In the genomic region with DNA sequence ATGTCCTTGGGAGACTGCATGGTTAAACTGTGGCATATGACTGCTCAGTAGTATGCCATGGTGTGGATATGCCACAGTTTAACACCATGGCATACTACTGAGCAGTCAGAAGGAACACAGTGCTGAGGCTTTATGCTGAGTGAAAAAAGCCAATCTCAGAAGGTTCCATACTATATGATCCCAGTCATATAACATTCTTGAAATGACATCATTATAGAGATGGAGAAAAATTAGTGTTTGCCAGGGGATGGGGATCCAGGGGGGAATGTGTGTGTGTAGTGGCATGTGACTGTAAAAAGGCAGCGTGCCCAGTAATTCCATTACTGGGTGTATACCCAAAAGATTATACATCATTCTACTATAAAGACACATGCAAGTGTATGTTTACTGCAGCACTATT, we compare ENCODE assay signal across 16 cellular contexts.
A peak's percentile ranks its signal among the peaks of the same experiment; 100 is the strongest.
DNase-seq lines count a peak whose midpoint lies in the region; ATAC-seq, FAIRE-seq and TF ChIP-seq lines count a peak whose summit lies in the region.
"Had no signal": no experiment of that assay in that cellular context is flagged by ENCODE, and none has a peak within 500 bp of the region (broad histone marks: within the 10 kb centered on the region; RNA-seq: fewer than 3 reads in every experiment).

No MANE protein-coding gene starts in this region.

- TF ChIP-seq EP300 in HepG2 (IDR thresholded peaks at IDR 0.05; ENCODE audit: low read depth in 2 of 2, low read length in 2 of 2) (no peak), HepG2 (CRISPR knock-in tag; IDR thresholded peaks at IDR 0.05; ENCODE audit: borderline replicate concordance) (no peak)

- H3K36me3 ChIP-seq in HepG2 (replicated peaks in 1 of 2; ENCODE audit: control insufficient read depth in 1 of 2, insufficient read depth in 2 of 2, low read length in 2 of 2) (no peaks in the 10 kb centered on the region), right lobe of liver (no peaks in the 10 kb centered on the region)
- H3K36me3 ChIP-seq: BLaER1 treated with 17β-estradiol and CSF1 and Interleukin-3, amounts not matched to agents 10 nM and 100 nM had no signal

- H3K4me3 ChIP-seq in HepG2 (replicated peaks in 1 of 3; ENCODE audit: insufficient read depth in 1 of 3, low read depth in 2 of 3, low read length in 3 of 3) (no peak overlapping the region), right lobe of liver (no peak overlapping the region), fibroblast of the aortic adventitia (ENCODE audit: low read depth, low read length) (no peak overlapping the region)
- H3K4me3 ChIP-seq: BLaER1 treated with 17β-estradiol and CSF1 and Interleukin-3, amounts not matched to agents 10 nM and 100 nM; GM12878; GM23248 had no signal

- H3K9ac ChIP-seq in HepG2 (ENCODE audit: insufficient read depth, low read depth, low read length) = no peak overlapping the region
- H3K9ac ChIP-seq: BLaER1 treated with 17β-estradiol and CSF1 and Interleukin-3, amounts not matched to agents 10 nM and 100 nM; GM23248 had no signal

- no peak for TF ChIP-seq CTCF in HepG2 (CRISPR knock-in tag; IDR thresholded peaks at IDR 0.05)
- no peak for TF ChIP-seq CTCF in right lobe of liver (IDR thresholded peaks at IDR 0.05)
- TF ChIP-seq CTCF in fibroblast of the aortic adventitia (IDR thresholded peaks at IDR 0.05; ENCODE audit: insufficient read depth, low read length) = no peak

- ATAC-seq in HepG2 = no peak
- no peak for ATAC-seq in right lobe of liver
- ATAC-seq in HG02571 (IDR thresholded peaks at IDR 0.05; ENCODE audit: unreplicated experiment) = no peak
- ATAC-seq: CD8-positive, alpha-beta T cell; GM12878 had no signal

- H3K27ac ChIP-seq in HepG2 (ENCODE audit: extremely low read length, insufficient read depth, low read length) (no peak overlapping the region), right lobe of liver (no peak overlapping the region)
- H3K27ac ChIP-seq: BLaER1 treated with 17β-estradiol and CSF1 and Interleukin-3, amounts not matched to agents 10 nM and 100 nM; GM23248 had no signal

- no peak for FAIRE-seq in HepG2 (lab: Jason Lieb, UNC)
- FAIRE-seq: GM12878, GM19239, H54 had no signal

- H3K4me1 ChIP-seq in HepG2 (ENCODE audit: insufficient read depth, low read length) (no peaks in the 10 kb centered on the region), right lobe of liver (peaks cover 0 to 16% (median 2%) of the 10 kb centered on the region in 4 donors)

- H2AFZ ChIP-seq in HepG2 (ENCODE audit: low read length) = no peak overlapping the region
- H2AFZ ChIP-seq: GM23248 had no signal

- no TSS peak for BruUV-seq in HepG2 (replicated peaks; lab: Mats Ljungman, UMichigan)

- TF ChIP-seq RAD21 in HepG2 (CRISPR knock-in tag; IDR thresholded peaks at IDR 0.05) = no peak

- POLR2A ChIA-PET in HepG2 (lab: Yijun Ruan, JAX) = no interaction called here

- H3K79me2 ChIP-seq in HepG2 (ENCODE audit: insufficient read depth, low read length) = no peaks in the 10 kb centered on the region

- H3K27me3 ChIP-seq in HepG2 (ENCODE audit: control insufficient read depth in 1 of 2, insufficient read depth in 2 of 2, low read length in 2 of 2) (peaks cover 0 to 18% of the 10 kb centered on the region in 2 experiments; a peak in 4 of 5 replicates), right lobe of liver (no peaks in the 10 kb centered on the region)
- H3K27me3 ChIP-seq: BLaER1 treated with 17β-estradiol and CSF1 and Interleukin-3, amounts not matched to agents 10 nM and 100 nM had no signal

- 16% methylated on average over 1 of the region's 1 CpG for WGBS in HepG2 (ENCODE audit: low lambda C conversion rate)
- 92% methylated on average over 1 of the region's 1 CpG for WGBS in right lobe of liver (ENCODE audit: insufficient coverage, low coverage, low lambda C conversion rate, missing lambda C conversion rate)

- no peaks in the 10 kb centered on the region for H4K20me1 ChIP-seq in HepG2 (ENCODE audit: insufficient read depth, low read length)
- H4K20me1 ChIP-seq: BLaER1 treated with 17β-estradiol and CSF1 and Interleukin-3, amounts not matched to agents 10 nM and 100 nM had no signal

- H3K4me2 ChIP-seq in HepG2 (ENCODE audit: low read depth, low read length) = no peak overlapping the region
- H3K4me2 ChIP-seq: BLaER1 treated with 17β-estradiol and CSF1 and Interleukin-3, amounts not matched to agents 10 nM and 100 nM had no signal

- CTCF ChIA-PET in HepG2 (lab: Yijun Ruan, JAX; ENCODE audit: low intra/inter-chr PET ratio, low total read pairs) = no interaction called here

- TF ChIP-seq POLR2A in HepG2 (IDR thresholded peaks at IDR 0.05; ENCODE audit: insufficient read depth in 1 of 2, low read depth in 2 of 2, low read length in 2 of 2) (no peak), right lobe of liver (IDR thresholded peaks at IDR 0.05) (no peak)

- no peaks in the 10 kb centered on the region for H3K9me3 ChIP-seq in HepG2 (ENCODE audit: low read length)
- no peaks in the 10 kb centered on the region for H3K9me3 ChIP-seq in right lobe of liver
- H3K9me3 ChIP-seq: BLaER1 treated with 17β-estradiol and CSF1 and Interleukin-3, amounts not matched to agents 10 nM and 100 nM had no signal

- intact Hi-C loops in HepG2 (cut with micrococcal nuclease; ENCODE audit: unreplicated experiment) = no loop called here
- intact Hi-C loops in right lobe of liver (cut with DNase I) = no loop called here

- in situ Hi-C loops in HepG2 (cut with HindIII; ENCODE audit: extremely low pct_ligation_motif_present, low pct_unique_long_range_greater_than_20kb) = no loop called here

- DNase-seq in HepG2 (ENCODE audit: low spot score) (no peak), right lobe of liver (no peak), cerebellum (ENCODE audit: low spot score) (peak; percentile 28), fibroblast of the aortic adventitia (ENCODE audit: low read depth) (peak; percentile 43), foreskin melanocyte (no peak), 8988T (no peak)
- DNase-seq: Calu3; CD8-positive, alpha-beta T cell; DMS79 treated with DMSO at 0.1 percent for 48 hours; GM23248; HCEC 1CT had no signal

TF ChIP-seq in HepG2, 621 proteins besides CTCF, POLR2A, EP300 and RAD21:
- TF ChIP-seq NFYB (CRISPR knock-in tag; IDR thresholded peaks at IDR 0.05) (no peak), ZNF558 (CRISPR knock-in tag; IDR thresholded peaks at IDR 0.05; ENCODE audit: borderline replicate concordance) (no peak), TBX2 (CRISPR knock-in tag; IDR thresholded peaks at IDR 0.05; ENCODE audit: borderline replicate concordance) (no peak), ATF5 (CRISPR knock-in tag; IDR thresholded peaks at IDR 0.05; ENCODE audit: low read depth) (no peak), ZFYVE20 (CRISPR knock-in tag; IDR thresholded peaks at IDR 0.05; ENCODE audit: borderline replicate concordance, low read depth) (no peak), ATF7 (IDR thresholded peaks at IDR 0.05) (peak; percentile 54), ATF7 (CRISPR knock-in tag; IDR thresholded peaks at IDR 0.05) (no peak), BCLAF1 (IDR thresholded peaks at IDR 0.05) (no peak), ZBTB21 (CRISPR knock-in tag; IDR thresholded peaks at IDR 0.05) (no peak)

Comparison
In these comparisons a context has a peak if more than half of its experiments do, and no peak if none do; other contexts are left out.
1. DNase-seq: peak in cerebellum (single experiment) and fibroblast of the aortic adventitia (single experiment); none in HepG2 (single experiment), right lobe of liver (0 of 3), foreskin melanocyte (single experiment) and 8988T (single experiment).